ENCODE assay signal across 8 cellular contexts in genomic region chr11:44601471-44602370, GRCh38. TPM values are rescaled to one million over a fixed set of nuclear protein-coding genes. Genes with fewer than 3 reads are reported as not detected.
DNase-seq lines count a peak whose midpoint lies in the region; ATAC-seq and TF ChIP-seq lines count a peak whose summit lies in the region.

No MANE protein-coding gene starts in this region.

- no peaks in the 10 kb centered on the region for H3K27me3 ChIP-seq in right cardiac atrium (ENCODE audit: control insufficient read depth, insufficient read depth)

- intact Hi-C loops in right cardiac atrium (cut with DNase I), result loop anchor here in 2 of 4 donors (5.0 to 10.0 kb wide), 2 partner anchors 34 to 307 kb away; partner anchors contain the start of gene CD82 (in 1 of the 2)

- DNase-seq in GM10266 (ENCODE audit: extremely low spot score) (peak; percentile 64), GM20000 (ENCODE audit: low spot score) (peak; percentile 65), right cardiac atrium (peak in 2 of 3 donors; percentile 49 to 54), NCI-H345 treated with DMSO at 0.1 percent for 48 hours (lab: John Stamatoyannopoulos, UW; ENCODE audit: unreplicated experiment) (no peak), NCI-H1105 (lab: John Stamatoyannopoulos, UW) (no peak), AML-193 (lab: John Stamatoyannopoulos, UW) (no peak), NCI-H1417 treated with DMSO at 0.1 percent for 48 hours (lab: John Stamatoyannopoulos, UW) (no peak)

- H3K4me3 ChIP-seq in right cardiac atrium (ENCODE audit: low read length), result no peak overlapping the region

- no peaks in the 10 kb centered on the region for H3K9me3 ChIP-seq in right cardiac atrium (ENCODE audit: control insufficient read depth, low read length)

- WGBS in right cardiac atrium, result 74% methylated on average over 14 of the region's 14 CpGs

- ATAC-seq in HG03520 (IDR thresholded peaks at IDR 0.05; ENCODE audit: unreplicated experiment) (peak; percentile 30), right cardiac atrium (peak in 1 of 2 donors; percentile 23)

- H3K27ac ChIP-seq in right cardiac atrium (ENCODE audit: low read length), result no peak overlapping the region

- no peak for TF ChIP-seq CTCF in GM10266 (IDR thresholded peaks at IDR 0.05; ENCODE audit: control insufficient read depth, insufficient read depth, low read depth, missing control alignments)
- TF ChIP-seq CTCF in GM20000 (IDR thresholded peaks at IDR 0.05; ENCODE audit: extremely low read depth, missing control alignments), result no peak

- peaks cover 2% of the 10 kb centered on the region for H3K4me1 ChIP-seq in right cardiac atrium (ENCODE audit: control insufficient read depth, insufficient read depth, low read length)

RNA-seq across cellular contexts. Expression of gene CD82, which starts 36.3 kb away (rescaled TPM):
- 10 to 100 TPM; 16.7 to 33.6 (median 27.3) TPM for total RNA-seq in right cardiac atrium
- 23.8 TPM for polyA plus RNA-seq in right cardiac atrium

Comparison
In these comparisons a context has a peak if more than half of its experiments do, and no peak if none do; other contexts are left out.
1. DNase-seq: peak in GM10266 (single experiment), GM20000 (single experiment) and right cardiac atrium (2 of 3); none in NCI-H345 treated with DMSO at 0.1 percent for 48 hours (single experiment), NCI-H1105 (single experiment), AML-193 (0 of 2) and NCI-H1417 treated with DMSO at 0.1 percent for 48 hours (single experiment).